In genomic region chr6:28443112-28443773, GRCh38 we compare ENCODE assay signal across 1 cellular context.
A peak's percentile ranks its signal among the peaks of the same experiment; 100 is the strongest.
TF ChIP-seq lines count a peak whose summit lies in the region.

TSS of gene ZSCAN23 (minus strand) at chr6:28443491. CDS start at chr6:28436266, 7,225 bp downstream.

TF ChIP-seq in K562, 482 proteins besides CTCF, POLR2A, EP300 and RAD21 (continued from another document and continues in another):
- TF ChIP-seq ZBTB11 (CRISPR knock-in tag; IDR thresholded peaks at IDR 0.05): 0 out of 6 replicates have a peak, but pooled peaks of 1 of the 3 experiments have one; percentile 30
- TF ChIP-seq CXXC5 (CRISPR knock-in tag; IDR thresholded peaks at IDR 0.05): peak; percentile 49; the same call in 1 of the 2 replicates
- TF ChIP-seq CTCFL (IDR thresholded peaks at IDR 0.05; ENCODE audit: borderline replicate concordance, insufficient read depth, low read depth, low read length, poor library complexity, severe bottlenecking): no peak
- TF ChIP-seq GABPA (tag; conservative IDR thresholded peaks at IDR 0.05; ENCODE audit: low read depth): peak; percentile 90
- TF ChIP-seq RFX1 (IDR thresholded peaks at IDR 0.05): peak; percentile 48
- peak; percentile 34; the same call in 1 of the 2 replicates for TF ChIP-seq MAX (CRISPR knock-in tag; IDR thresholded peaks at IDR 0.05)
- 0 out of 2 replicates have a peak, but pooled peaks have one; percentile 8 for TF ChIP-seq FOXJ3 (CRISPR knock-in tag; IDR thresholded peaks at IDR 0.05)
- TF ChIP-seq POLR2G (IDR thresholded peaks at IDR 0.05; ENCODE audit: low read depth, low read length): peak; percentile 53
- TF ChIP-seq ZNF785 (CRISPR knock-in tag; IDR thresholded peaks at IDR 0.05): no peak
- no peak for TF ChIP-seq PHF21A (IDR thresholded peaks at IDR 0.05; ENCODE audit: borderline replicate concordance, low read depth)
- TF ChIP-seq CSDE1 (IDR thresholded peaks at IDR 0.05): no peak
- peak; percentile 54 for TF ChIP-seq KDM5B (IDR thresholded peaks at IDR 0.05; ENCODE audit: insufficient replicate concordance, low read depth, low read length)
- peak; percentile 80 for TF ChIP-seq CREM (IDR thresholded peaks at IDR 0.05; ENCODE audit: low read depth)
- TF ChIP-seq RBFOX2 (IDR thresholded peaks at IDR 0.05; ENCODE audit: low read depth, low read length): peak; percentile 33; the same call in 1 of the 2 replicates
- peak; percentile 77 for TF ChIP-seq MEIS2 (IDR thresholded peaks at IDR 0.05; ENCODE audit: partially characterized antibody)
- TF ChIP-seq MGA (IDR thresholded peaks at IDR 0.05): 0 out of 2 replicates have a peak, but pooled peaks have one; percentile 24
- 0 out of 2 replicates have a peak, but pooled peaks have one; percentile 38 for TF ChIP-seq ETV5 (CRISPR knock-in tag; IDR thresholded peaks at IDR 0.05; ENCODE audit: low read depth)
- no peak for TF ChIP-seq HNRNPH1 (optimal IDR thresholded peaks at IDR 0.05; ENCODE audit: low read depth, low read length)
- TF ChIP-seq THAP12 (CRISPR knock-in tag; IDR thresholded peaks at IDR 0.05): peak; percentile 47; the same call in 1 of the 2 replicates
- TF ChIP-seq GABPB2 (CRISPR knock-in tag; conservative IDR thresholded peaks at IDR 0.05): no peak
- TF ChIP-seq CBX3 (IDR thresholded peaks at IDR 0.05; ENCODE audit: borderline replicate concordance in 1 of 2, low read length in 2 of 2): no peak
- no peak for TF ChIP-seq ZFP91 (CRISPR knock-in tag; IDR thresholded peaks at IDR 0.05)
- peak; percentile 48; the same call in 1 of the 2 replicates for TF ChIP-seq TFAP4 (CRISPR knock-in tag; IDR thresholded peaks at IDR 0.05; ENCODE audit: borderline replicate concordance)
- peak; percentile 18; the same call in 1 of the 2 replicates for TF ChIP-seq CTBP1 (IDR thresholded peaks at IDR 0.05; ENCODE audit: borderline replicate concordance)
- TF ChIP-seq TCF15 (CRISPR knock-in tag; IDR thresholded peaks at IDR 0.05): no peak
- TF ChIP-seq SOX6 (IDR thresholded peaks at IDR 0.05): peak; percentile 53
- 0 out of 2 replicates have a peak, but pooled peaks have one; percentile 45 for TF ChIP-seq CBFB (CRISPR knock-in tag; IDR thresholded peaks at IDR 0.05)
- 0 out of 2 replicates have a peak, but pooled peaks have one; percentile 18 for TF ChIP-seq L3MBTL2 (IDR thresholded peaks at IDR 0.05)
